9 cellular contexts compared by ENCODE assay signal in genomic region chr7:44244282-44244681, GRCh38. TPM values are rescaled to one million over a fixed set of nuclear protein-coding genes. Genes with fewer than 3 reads are reported as not detected.
DNase-seq lines count a peak whose midpoint lies in the region; ATAC-seq and TF ChIP-seq lines count a peak whose summit lies in the region.
"Had no signal": no experiment of that assay in that cellular context is flagged by ENCODE, and none has a peak within 500 bp of the region (broad histone marks: within the 10 kb centered on the region; RNA-seq: fewer than 3 reads in every experiment).

No MANE protein-coding gene starts in this region.

- TF ChIP-seq CTCF in CD4-positive, alpha-beta T cell (IDR thresholded peaks at IDR 0.05): peak; percentile 25
- peak; percentile 68 for TF ChIP-seq CTCF in activated CD8-positive, alpha-beta T cell treated with anti-CD3 and anti-CD28 coated beads for 36 hours (IDR thresholded peaks at IDR 0.05)
- TF ChIP-seq CTCF in omental fat pad (IDR thresholded peaks at IDR 0.05): no peak

- no peak overlapping the region for H3K27ac Mint-ChIP-seq in CD4-positive, alpha-beta T cell
- H3K27ac Mint-ChIP-seq in activated CD8-positive, alpha-beta T cell treated with anti-CD3 and anti-CD28 coated beads for 36 hours: no peak overlapping the region
- H3K27ac Mint-ChIP-seq: effector memory CD8-positive, alpha-beta T cell had no signal

- H3K27me3 Mint-ChIP-seq in CD4-positive, alpha-beta T cell: no peaks in the 10 kb centered on the region
- H3K27me3 Mint-ChIP-seq in activated CD8-positive, alpha-beta T cell treated with anti-CD3 and anti-CD28 coated beads for 36 hours: no peaks in the 10 kb centered on the region

- POLR2A ChIA-PET in CD4-positive, alpha-beta T cell (lab: Charles Lee): interaction anchor here (1.4 kb wide), 1 partner anchor 13 kb away, joined by 4 read pairs; no protein-coding TSS in a partner anchor
- POLR2A ChIA-PET in HEK293T (lab: Yijun Ruan, JAX): no interaction called here
- POLR2A ChIA-PET in activated CD8-positive, alpha-beta T cell treated with anti-CD3 and anti-CD28 coated beads for 36 hours (lab: Charles Lee): interaction anchor here (0.6 kb wide), 1 partner anchor 11 kb away, joined by 3 read pairs; no protein-coding TSS in a partner anchor

- intact Hi-C loops in CD4-positive, alpha-beta T cell (cut with DNase I, micrococcal nuclease): loop anchor here in 1 of 2 experiments (5.0 kb wide), 1 partner anchor 218 kb away; no protein-coding TSS in a partner anchor
- intact Hi-C loops in activated CD8-positive, alpha-beta T cell treated with anti-CD3 and anti-CD28 coated beads for 36 hours (cut with micrococcal nuclease): no loop called here

- H3K9me3 ChIP-seq in CD4-positive, alpha-beta T cell (ENCODE audit: control insufficient read depth, low read length): no peaks in the 10 kb centered on the region

- no peaks in the 10 kb centered on the region for H3K27me3 ChIP-seq in CD4-positive, alpha-beta T cell (ENCODE audit: control insufficient read depth, insufficient read depth, low read length)

- no peaks in the 10 kb centered on the region for H3K9me3 Mint-ChIP-seq in CD4-positive, alpha-beta T cell
- no peaks in the 10 kb centered on the region for H3K9me3 Mint-ChIP-seq in activated CD8-positive, alpha-beta T cell treated with anti-CD3 and anti-CD28 coated beads for 36 hours
- H3K9me3 Mint-ChIP-seq: effector memory CD8-positive, alpha-beta T cell had no signal

- no peak for ATAC-seq in CD4-positive, alpha-beta T cell (ENCODE audit: poor library complexity)
- ATAC-seq in activated CD8-positive, alpha-beta T cell treated with anti-CD3 and anti-CD28 coated beads for 36 hours: peak; percentile 45
- ATAC-seq in omental fat pad (ENCODE audit: low FRiP score): no peak
- no peak for ATAC-seq in GM18517 (IDR thresholded peaks at IDR 0.05; ENCODE audit: unreplicated experiment)
- ATAC-seq: effector memory CD8-positive, alpha-beta T cell had no signal

- no peak overlapping the region for H3K27ac ChIP-seq in CD4-positive, alpha-beta T cell (ENCODE audit: low read depth, low read length)

- H3K36me3 Mint-ChIP-seq in CD4-positive, alpha-beta T cell (ENCODE audit: low read depth): no peaks in the 10 kb centered on the region
- no peaks in the 10 kb centered on the region for H3K36me3 Mint-ChIP-seq in activated CD8-positive, alpha-beta T cell treated with anti-CD3 and anti-CD28 coated beads for 36 hours (ENCODE audit: low read depth)

- H3K4me1 Mint-ChIP-seq in CD4-positive, alpha-beta T cell (ENCODE audit: low read depth): no peaks in the 10 kb centered on the region
- H3K4me1 Mint-ChIP-seq in activated CD8-positive, alpha-beta T cell treated with anti-CD3 and anti-CD28 coated beads for 36 hours (ENCODE audit: low read depth): no peaks in the 10 kb centered on the region

- DNase-seq in CD4-positive, alpha-beta T cell: peak in 5 of 10 experiments; percentile 5 to 18 (median 8)
- DNase-seq in HEK293T (ENCODE audit: extremely low spot score): peak; percentile 47
- DNase-seq in activated CD8-positive, alpha-beta T cell treated with anti-CD3 and anti-CD28 coated beads for 36 hours: peak; percentile 58
- peak; percentile 85 for DNase-seq in iPS-NIHi11 (ENCODE audit: low spot score)
- DNase-seq in omental fat pad (ENCODE audit: low spot score): no peak
- no peak for DNase-seq in mucosa of gallbladder (ENCODE audit: low spot score)
- no peak for DNase-seq in H4 (ENCODE audit: low spot score)

- no peak overlapping the region for H3K4me3 Mint-ChIP-seq in CD4-positive, alpha-beta T cell
- H3K4me3 Mint-ChIP-seq in activated CD8-positive, alpha-beta T cell treated with anti-CD3 and anti-CD28 coated beads for 36 hours: no peak overlapping the region
- H3K4me3 Mint-ChIP-seq: effector memory CD8-positive, alpha-beta T cell had no signal

- CTCF ChIA-PET in CD4-positive, alpha-beta T cell (lab: Charles Lee): no interaction called here
- CTCF ChIA-PET in HEK293T (lab: Yijun Ruan, JAX): interaction anchor here (1.0 kb wide), 1 partner anchor 23 kb away, joined by 3 read pairs; no protein-coding TSS in a partner anchor
- CTCF ChIA-PET in activated CD8-positive, alpha-beta T cell treated with anti-CD3 and anti-CD28 coated beads for 36 hours (lab: Charles Lee): interaction anchor here (1.0 to 1.5 kb wide), 5 partner anchors 13 to 329 kb away, joined by 3 to 4 read pairs (median 3); partner anchors contain the start of gene DDX56

TF ChIP-seq in HEK293T, 16 proteins besides CTCF, POLR2A, EP300 and RAD21:
- TF ChIP-seq ARNT (IDR thresholded peaks at IDR 0.05): no peak
- TF ChIP-seq TARDBP (IDR thresholded peaks at IDR 0.05): no peak
- no peak for TF ChIP-seq NFRKB (IDR thresholded peaks at IDR 0.05)
- no peak for TF ChIP-seq L3MBTL2 (conservative IDR thresholded peaks at IDR 0.05)
- no peak for TF ChIP-seq PKNOX1 (IDR thresholded peaks at IDR 0.05)
- no peak for TF ChIP-seq SUZ12 (IDR thresholded peaks at IDR 0.05)
- no peak for TF ChIP-seq HDGF (IDR thresholded peaks at IDR 0.05; ENCODE audit: borderline replicate concordance)

RNA-seq across cellular contexts. Expression of gene YKT6, which starts 43.5 kb away (rescaled TPM):
- 10 to 100 TPM; 85.0 to 86.4 TPM for total RNA-seq in CD4-positive, alpha-beta T cell
- 10 to 100 TPM; 49.3 to 50.9 TPM for total RNA-seq in activated CD8-positive, alpha-beta T cell treated with anti-CD3 and anti-CD28 coated beads for 36 hours
- total RNA-seq in omental fat pad: 10 to 100 TPM; 48.3 to 75.8 (median 54.4) TPM
- total RNA-seq in mucosa of gallbladder: 58.6 TPM
- total RNA-seq in H4 (2014; rRNA removed; shearing (Covaris generic)): 132 and 136 TPM in 2 replicates

RNA-seq across cellular contexts. Expression of gene GCK, which starts 55.0 kb away (rescaled TPM):
- under 1 TPM; 0.47 to 0.71 TPM for total RNA-seq in CD4-positive, alpha-beta T cell
- total RNA-seq in activated CD8-positive, alpha-beta T cell treated with anti-CD3 and anti-CD28 coated beads for 36 hours: 1 to 10 TPM; 2.1 to 2.6 TPM
- total RNA-seq in omental fat pad (1 to 10 TPM in 2 of 4 donors, under 1 TPM in 2; 0.38 to 3.9 (median 1.1) TPM), mucosa of gallbladder (0.95 TPM)
- not detected in 2 replicates for total RNA-seq in H4 (2014; rRNA removed; shearing (Covaris generic))

Comparison
In these comparisons a context has a peak if more than half of its experiments do, and no peak if none do; other contexts are left out.
1. DNase-seq: peak in HEK293T (single experiment), activated CD8-positive, alpha-beta T cell treated with anti-CD3 and anti-CD28 coated beads for 36 hours (single experiment) and iPS-NIHi11 (single experiment); none in omental fat pad (single experiment), mucosa of gallbladder (single experiment) and H4 (single experiment).
2. CTCF ChIP-seq: peak in CD4-positive, alpha-beta T cell (single experiment) and activated CD8-positive, alpha-beta T cell treated with anti-CD3 and anti-CD28 coated beads for 36 hours (single experiment); none in omental fat pad (0 of 3).